ENCODE assay signal across 20 cellular contexts in genomic region chr1:58446368-58446767, GRCh38.
"Had no signal": no experiment of that assay in that cellular context is flagged by ENCODE, and none has a peak within 500 bp of the region (broad histone marks: within the 10 kb centered on the region; RNA-seq: fewer than 3 reads in every experiment).

No MANE protein-coding gene starts in this region.

- H3K27me3 ChIP-seq: colonic mucosa, esophagus squamous epithelium, suprapubic skin, upper lobe of left lung had no signal

- H3K36me3 ChIP-seq: colonic mucosa, esophagus squamous epithelium, suprapubic skin, upper lobe of left lung, WERI-Rb-1 had no signal

- H3K9me3 ChIP-seq: colonic mucosa, esophagus squamous epithelium, suprapubic skin, upper lobe of left lung had no signal

- H3K36me3 Mint-ChIP-seq: activated naive CD4-positive, alpha-beta T cell treated with anti-CD3 and anti-CD28 coated beads, Interleukin-2, amount 50 U/mL, for 24 hours; natural killer cell had no signal

- H3K4me1 Mint-ChIP-seq: activated CD4-positive, alpha-beta memory T cell treated with anti-CD3 and anti-CD28 coated beads, Interleukin-2, amount 10 ng/mL, durations not matched to agents 7 days and 5 days; activated naive CD4-positive, alpha-beta T cell treated with anti-CD3 and anti-CD28 coated beads, Interleukin-2, amount 50 U/mL, for 24 hours; memory B cell; natural killer cell; T-helper 17 cell had no signal

- H3K4me1 ChIP-seq: colonic mucosa, suprapubic skin, upper lobe of left lung had no signal

- H3K27me3 Mint-ChIP-seq: activated CD4-positive, alpha-beta memory T cell treated with anti-CD3 and anti-CD28 coated beads, Interleukin-2, amount 10 ng/mL, durations not matched to agents 7 days and 5 days; activated naive CD4-positive, alpha-beta T cell treated with anti-CD3 and anti-CD28 coated beads, Interleukin-2, amount 50 U/mL, for 24 hours; activated T-cell treated with anti-CD3 and anti-CD28 coated beads, Interleukin-2, amount 50 U/mL, for 24 hours; memory B cell; stimulated activated naive CD8-positive, alpha-beta T cell treated with anti-CD3 and anti-CD28 coated beads, Interleukin-15, Interleukin-2, amounts not matched to agents 100 ng/mL and 50 ng/mL, for 24 hours had no signal

- H3K4me3 Mint-ChIP-seq: activated CD4-positive, alpha-beta memory T cell treated with anti-CD3 and anti-CD28 coated beads, Interleukin-2, amount 10 ng/mL, durations not matched to agents 7 days and 5 days; activated naive CD4-positive, alpha-beta T cell treated with anti-CD3 and anti-CD28 coated beads, Interleukin-2, amount 50 U/mL, for 24 hours; activated T-cell treated with anti-CD3 and anti-CD28 coated beads, Interleukin-2, amount 50 U/mL, for 24 hours; memory B cell; natural killer cell; stimulated activated naive CD8-positive, alpha-beta T cell treated with anti-CD3 and anti-CD28 coated beads, Interleukin-15, Interleukin-2, amounts not matched to agents 100 ng/mL and 50 ng/mL, for 24 hours; T-helper 17 cell had no signal

- H3K27ac Mint-ChIP-seq: activated CD4-positive, alpha-beta memory T cell treated with anti-CD3 and anti-CD28 coated beads, Interleukin-2, amount 10 ng/mL, durations not matched to agents 7 days and 5 days; activated T-cell treated with anti-CD3 and anti-CD28 coated beads, Interleukin-2, amount 50 U/mL, for 24 hours; memory B cell; natural killer cell; stimulated activated naive CD8-positive, alpha-beta T cell treated with anti-CD3 and anti-CD28 coated beads, Interleukin-15, Interleukin-2, amounts not matched to agents 100 ng/mL and 50 ng/mL, for 24 hours; T-helper 17 cell had no signal

- DNase-seq: activated CD4-positive, alpha-beta memory T cell treated with anti-CD3 and anti-CD28 coated beads, Interleukin-2, amount 10 ng/mL, durations not matched to agents 7 days and 5 days; activated effector memory CD4-positive, alpha-beta T cell treated with Interleukin-2 at 50 U/mL for 16 hours; activated T-cell treated with anti-CD3 and anti-CD28 coated beads, Interleukin-2, amount 50 U/mL, for 24 hours; amniotic stem cell; caudate nucleus; colonic mucosa; effector CD4-positive, alpha-beta T cell; esophagus squamous epithelium; hypothalamus; natural killer cell; posterior cingulate gyrus; right cardiac atrium; small intestine; T-helper 17 cell; upper lobe of left lung; WERI-Rb-1 had no signal

- H3K27ac ChIP-seq: colonic mucosa, esophagus squamous epithelium, suprapubic skin, upper lobe of left lung, WERI-Rb-1 had no signal

- H3K9me3 Mint-ChIP-seq: activated CD4-positive, alpha-beta memory T cell treated with anti-CD3 and anti-CD28 coated beads, Interleukin-2, amount 10 ng/mL, durations not matched to agents 7 days and 5 days; activated naive CD4-positive, alpha-beta T cell treated with anti-CD3 and anti-CD28 coated beads, Interleukin-2, amount 50 U/mL, for 24 hours; activated T-cell treated with anti-CD3 and anti-CD28 coated beads, Interleukin-2, amount 50 U/mL, for 24 hours; memory B cell; natural killer cell; stimulated activated naive CD8-positive, alpha-beta T cell treated with anti-CD3 and anti-CD28 coated beads, Interleukin-15, Interleukin-2, amounts not matched to agents 100 ng/mL and 50 ng/mL, for 24 hours had no signal

- H3K4me3 ChIP-seq: colonic mucosa, esophagus squamous epithelium, suprapubic skin, upper lobe of left lung had no signal

- ATAC-seq: natural killer cell, T-helper 17 cell had no signal
